20 cellular contexts compared by ENCODE assay signal in the genomic region with DNA sequence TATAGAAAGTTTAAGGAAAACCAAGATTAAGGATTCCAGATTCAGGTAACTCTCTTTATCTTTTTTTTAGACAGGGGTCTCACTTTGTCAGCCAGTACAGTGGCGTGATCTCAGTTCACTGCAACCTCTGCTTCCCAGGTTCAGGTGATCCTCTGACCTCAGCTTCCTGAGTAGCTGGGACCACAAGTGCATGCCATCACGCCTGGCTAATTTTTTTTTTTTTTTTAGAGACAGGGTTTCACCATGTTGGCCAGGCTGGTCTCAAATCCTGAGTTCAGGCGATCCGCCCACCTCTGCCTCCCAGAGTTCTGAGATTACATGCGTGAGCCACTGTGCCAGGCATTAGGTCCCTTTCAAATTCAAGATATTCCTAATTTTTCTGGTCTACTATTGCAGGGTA. TPM values are rescaled to one million over a fixed set of nuclear protein-coding genes. Genes with fewer than 3 reads are reported as not detected.
DNase-seq lines count a peak whose midpoint lies in the region; ATAC-seq, FAIRE-seq and TF ChIP-seq lines count a peak whose summit lies in the region.
"Had no signal": no experiment of that assay in that cellular context is flagged by ENCODE, and none has a peak within 500 bp of the region (broad histone marks: within the 10 kb centered on the region; RNA-seq: fewer than 3 reads in every experiment).

No MANE protein-coding gene starts in this region.

- no peak overlapping the region for H3K9ac ChIP-seq in GM12878 (ENCODE audit: control insufficient read depth, insufficient read depth, low read length)
- no peak overlapping the region for H3K9ac ChIP-seq in mesendoderm (ENCODE audit: low read length)

- no peak for TF ChIP-seq POLR2A in GM12878 (IDR thresholded peaks at IDR 0.05; ENCODE audit: low read depth, low read length)

- H3K9me3 ChIP-seq in cardiac muscle cell (ENCODE audit: low read depth) (no peaks in the 10 kb centered on the region), left ventricle myocardium inferior (replicated peaks) (no peaks in the 10 kb centered on the region), GM12878 (replicated peaks; ENCODE audit: control insufficient read depth, insufficient read depth, low read length) (no peaks in the 10 kb centered on the region)
- H3K9me3 ChIP-seq: BE2C, HAP-1, MG63 had no signal

- H3K56ac ChIP-seq in mesendoderm (ENCODE audit: low read length) = no peak overlapping the region

- H3K36me3 ChIP-seq in cardiac muscle cell (peaks cover 8% of the 10 kb centered on the region), left ventricle myocardium inferior (peaks cover 27% of the 10 kb centered on the region), GM12878 (ENCODE audit: control insufficient read depth in 2 of 2, insufficient read depth in 2 of 2, low read length in 1 of 2) (peaks cover 0 to 8% of the 10 kb centered on the region in 2 experiments; a peak in 2 of 4 replicates), mesendoderm (ENCODE audit: control insufficient read depth, insufficient read depth, low read length) (no peaks in the 10 kb centered on the region)
- H3K36me3 ChIP-seq: BE2C had no signal

- H3K79me2 ChIP-seq in GM12878 (ENCODE audit: control insufficient read depth, insufficient read depth, low read length) = no peaks in the 10 kb centered on the region
- no peaks in the 10 kb centered on the region for H3K79me2 ChIP-seq in mesendoderm (ENCODE audit: control insufficient read depth, insufficient read depth, low read length)

- no peak overlapping the region for H2BK15ac ChIP-seq in mesendoderm (replicated peaks; ENCODE audit: low read depth)

- no peak overlapping the region for H4K5ac ChIP-seq in mesendoderm (ENCODE audit: low read length)

- no peak for FAIRE-seq in GM12878 (lab: Jason Lieb, UNC)
- FAIRE-seq: GM18507 had no signal

- H3K23ac ChIP-seq in mesendoderm (ENCODE audit: low read length) = no peak overlapping the region

- H3K27ac ChIP-seq in cardiac muscle cell = peak overlapping the region; percentile 71
- H3K27ac ChIP-seq in left ventricle myocardium inferior (replicated peaks) = no peak overlapping the region
- H3K27ac ChIP-seq in GM12878 (ENCODE audit: control insufficient read depth, insufficient read depth) = no peak overlapping the region
- no peak overlapping the region for H3K27ac ChIP-seq in mesendoderm (ENCODE audit: low read depth, low read length)
- H3K27ac ChIP-seq: 22Rv1 had no signal

- RAD21 ChIA-PET in GM12878 (lab: Charles Lee; ENCODE audit: unreplicated experiment) = no interaction called here

- no peak overlapping the region for H4K8ac ChIP-seq in mesendoderm (ENCODE audit: low read depth, low read length)

- BruUV-seq in GM12878 (replicated peaks; lab: Mats Ljungman, UMichigan) = no TSS peak

- H2BK5ac ChIP-seq in mesendoderm (ENCODE audit: low read length) = no peak overlapping the region

- SMC1A ChIA-PET in GM12878 (lab: Charles Lee; ENCODE audit: uncharacterized antibody, unreplicated experiment) = interaction anchor here (1.5 kb wide), 1 partner anchor 33 kb away, joined by 3 read pairs; no protein-coding TSS in a partner anchor

- H3K27me3 ChIP-seq in cardiac muscle cell (no peaks in the 10 kb centered on the region), left ventricle myocardium inferior (ENCODE audit: low read depth) (no peaks in the 10 kb centered on the region), GM12878 (replicated peaks in 1 of 2; ENCODE audit: control insufficient read depth in 2 of 2, insufficient read depth in 2 of 2, low read length in 1 of 2) (no peaks in the 10 kb centered on the region), mesendoderm (ENCODE audit: insufficient read depth, low read length, poor library complexity) (no peaks in the 10 kb centered on the region)
- H3K27me3 ChIP-seq: BE2C, MG63 had no signal

- TF ChIP-seq EP300 in GM12878 (IDR thresholded peaks at IDR 0.05; ENCODE audit: borderline replicate concordance in 1 of 2, control insufficient read depth in 1 of 2, low read depth in 2 of 2, low read length in 2 of 2) = no peak

- ATAC-seq in GM12878 = no peak; the same call in 2 of the 3 replicates

- no peak overlapping the region for H3K18ac ChIP-seq in mesendoderm (ENCODE audit: low read length)

- POLR2A ChIA-PET in GM12878 (lab: Charles Lee) = interaction anchor here (0.6 kb wide), 1 partner anchor 292 kb away, joined by 3 read pairs; no protein-coding TSS in a partner anchor

- no peaks in the 10 kb centered on the region for H4K20me1 ChIP-seq in GM12878 (ENCODE audit: control insufficient read depth, insufficient read depth)

- no peak for TF ChIP-seq CTCF in cardiac muscle cell (IDR thresholded peaks at IDR 0.05; ENCODE audit: low read depth, low read length)
- TF ChIP-seq CTCF in left ventricle myocardium inferior (IDR thresholded peaks at IDR 0.05; ENCODE audit: borderline replicate concordance) = no peak
- TF ChIP-seq CTCF in GM12878 (IDR thresholded peaks at IDR 0.05 in 2 of 3, conservative IDR thresholded peaks at IDR 0.05 in 1 of 3; ENCODE audit: control insufficient read depth in 2 of 3, extremely low read depth in 1 of 3, insufficient read depth in 1 of 3, low read depth in 3 of 3, low read length in 3 of 3) = no peak

- CTCF ChIA-PET in GM12878 (lab: Yijun Ruan, JAX) = interaction anchor here (0.6 kb wide), 1 partner anchor 11 kb away, joined by 3 read pairs; no protein-coding TSS in a partner anchor

- 65% methylated on average over 5 of the region's 5 CpGs for WGBS in GM12878 (ENCODE audit: insufficient coverage, insufficient replicate concordance, low lambda C conversion rate, missing lambda C conversion rate)
- no CpG with 5 or more reads among the region's 5 CpGs for WGBS in mesendoderm (ENCODE audit: extremely low coverage, insufficient coverage, low lambda C conversion rate)

- DNase-seq in cardiac muscle cell (ENCODE audit: low read depth in 1 of 2, low spot score in 1 of 2) (no peak), left ventricle myocardium inferior (no peak), GM12878 (ENCODE audit: low read depth, low spot score) (no peak), mesendoderm (peak; percentile 25), NCI-H2171 (lab: John Stamatoyannopoulos, UW) (no peak), COR-L47 (lab: John Stamatoyannopoulos, UW) (no peak), NCI-H2196 (lab: John Stamatoyannopoulos, UW; ENCODE audit: unreplicated experiment) (no peak)
- DNase-seq in stimulated activated naive CD4-positive, alpha-beta T cell treated with Interleukin-2 at 50 U/mL for 16 hours (lab: John Stamatoyannopoulos, UW) = no peak
- DNase-seq: BE2C; CD4-positive, alpha-beta memory T cell; DMS79; Karpas-422; MG63; NCI-H1092; NCI-H146; NCI-H2081; NCI-H524 had no signal

- H3K4me1 ChIP-seq in cardiac muscle cell (ENCODE audit: low read depth) (peaks cover 33% of the 10 kb centered on the region), left ventricle myocardium inferior (peaks cover 21% of the 10 kb centered on the region), GM12878 (ENCODE audit: control insufficient read depth, insufficient read depth, low read length) (peaks cover 9% of the 10 kb centered on the region), mesendoderm (ENCODE audit: control insufficient read depth, low read depth, low read length) (peaks cover 8% of the 10 kb centered on the region)
- H3K4me1 ChIP-seq: BE2C had no signal

- TF ChIP-seq RAD21 in GM12878 (IDR thresholded peaks at IDR 0.05; ENCODE audit: insufficient read depth, low read depth, low read length) = no peak

- no peak overlapping the region for H3K4ac ChIP-seq in mesendoderm (ENCODE audit: low read depth, low read length)

- H3K4me3 ChIP-seq in cardiac muscle cell (no peak overlapping the region), left ventricle myocardium inferior (no peak overlapping the region), GM12878 (no peak overlapping the region), mesendoderm (ENCODE audit: low read length) (no peak overlapping the region)
- H3K4me3 ChIP-seq: HAP-1, MG63 had no signal

- H3K4me2 ChIP-seq in GM12878 (ENCODE audit: control insufficient read depth, insufficient read depth) (no peak overlapping the region; the same call in 1 of the 2 replicates), mesendoderm (ENCODE audit: low read length) (no peak overlapping the region)

- intact Hi-C loops in left ventricle myocardium inferior (cut with micrococcal nuclease) (no loop called here), GM12878 (cut with micrococcal nuclease; ENCODE audit: unreplicated experiment) (no loop called here)

- H2BK120ac ChIP-seq in mesendoderm (ENCODE audit: low read depth, low read length) = no peak overlapping the region

- H3K79me1 ChIP-seq in mesendoderm (ENCODE audit: low read length) = no peaks in the 10 kb centered on the region

- 0 out of 2 replicates have a peak overlapping the region, but pooled peaks have one; percentile 1 for H2AFZ ChIP-seq in GM12878 (ENCODE audit: control insufficient read depth, low read depth, low read length)

- in situ Hi-C loops in GM12878 (cut with MboI) = no loop called here

- H2AK5ac ChIP-seq in mesendoderm (ENCODE audit: low read length) = no peak overlapping the region

RNA-seq across cellular contexts. Expression of a gene that starts 15.9 kb away (rescaled TPM):
- total RNA-seq in cardiac muscle cell (23.2 and 34.2 TPM in 2 replicates), left ventricle myocardium inferior (36.3 TPM), GM12878 (2014; rRNA removed) (7.3 and 11.0 TPM in 2 replicates), GM12878 (2014; rRNA removed; fragmentation: Illumina TruSeq; extraction: Trizol) (17.1 and 17.3 TPM in 2 replicates), GM12878 (2021) (13.5 and 14.0 TPM in 2 replicates)
- polyA plus RNA-seq in cardiac muscle cell (35.4 and 47.2 TPM in 2 replicates), GM12878 (2011; rRNA removed) (17.0 and 26.7 TPM in 2 replicates), GM12878 (2014; fragmentation: Illumina TruSeq; extraction: Trizol) (17.0 and 19.5 TPM in 2 replicates), GM12878 (2014; fragmentation: Nextera tagmentation; extraction: Ambion mirVana) (10 to 100 TPM; 21.8 to 24.9 TPM), GM12878 (2014; rRNA removed) (7.6 and 8.1 TPM in 2 replicates), GM12878 (2016; fragmentation: Nextera tagmentation; extraction: Ambion mirVana) (10 to 100 TPM; 23.9 to 30.3 TPM)
- 10.8 and 12.8 TPM in 2 replicates for total RNA-seq in GM12878 (2013; cell fraction: nucleolus; rRNA removed)
- polyA plus RNA-seq in GM12878 (2011; ENCODE audit: low read depth) = 9.9 TPM
- 4.8 and 6.3 TPM in 2 replicates for polyA plus RNA-seq in GM12878 (2011; cell fraction: cytosol; rRNA removed)
- polyA plus RNA-seq in GM12878 (2011; cell fraction: nucleus; rRNA removed) = 4.7 and 5.5 TPM in 2 replicates
- polyA plus RNA-seq in GM12878 (2012) = 11.5 and 12.0 TPM in 2 replicates
- polyA minus RNA-seq in GM12878 (2011; rRNA and poly(A)+ RNA removed) = 6.3 and 9.8 TPM in 2 replicates
- polyA minus RNA-seq in GM12878 (2011; cell fraction: cytosol; rRNA and poly(A)+ RNA removed) = 2.3 and 3.7 TPM in 2 replicates
- 1.5 and 2.5 TPM in 2 replicates for polyA minus RNA-seq in GM12878 (2011; cell fraction: nucleus; rRNA and poly(A)+ RNA removed)
- 16.6 TPM for polyA plus RNA-seq in mesendoderm (2013, experiment 1 of 2)
- 16.6 TPM for polyA plus RNA-seq in mesendoderm (2013, experiment 2 of 2)

RNA-seq across cellular contexts. Expression of a gene that starts 16.0 kb away (rescaled TPM):
- 14.4 and 16.9 TPM in 2 replicates for total RNA-seq in cardiac muscle cell
- 21.4 and 24.1 TPM in 2 replicates for polyA plus RNA-seq in cardiac muscle cell
- total RNA-seq in left ventricle myocardium inferior = 22.2 TPM
- 11.1 and 12.0 TPM in 2 replicates for total RNA-seq in GM12878 (2013; cell fraction: nucleolus; rRNA removed)
- 7.7 TPM in 2 replicates for total RNA-seq in GM12878 (2014; rRNA removed)
- 10.0 and 11.1 TPM in 2 replicates for total RNA-seq in GM12878 (2014; rRNA removed; fragmentation: Illumina TruSeq; extraction: Trizol)
- 6.1 and 7.2 TPM in 2 replicates for total RNA-seq in GM12878 (2021)
- polyA plus RNA-seq in GM12878 (2011; ENCODE audit: low read depth) = 3.4 TPM
- polyA plus RNA-seq in GM12878 (2011; rRNA removed) = 12.2 and 15.4 TPM in 2 replicates
- polyA plus RNA-seq in GM12878 (2011; cell fraction: cytosol; rRNA removed) = 7.1 and 8.2 TPM in 2 replicates
- 2.6 and 3.5 TPM in 2 replicates for polyA plus RNA-seq in GM12878 (2011; cell fraction: nucleus; rRNA removed)
- polyA plus RNA-seq in GM12878 (2012) = 6.3 and 6.7 TPM in 2 replicates
- 8.0 and 9.1 TPM in 2 replicates for polyA plus RNA-seq in GM12878 (2014; fragmentation: Illumina TruSeq; extraction: Trizol)
- polyA plus RNA-seq in GM12878 (2014; fragmentation: Nextera tagmentation; extraction: Ambion mirVana) = 10 to 100 TPM; 12.7 to 13.0 TPM
- 6.2 and 8.1 TPM in 2 replicates for polyA plus RNA-seq in GM12878 (2014; rRNA removed)
- 10 to 100 TPM; 15.9 to 16.7 TPM for polyA plus RNA-seq in GM12878 (2016; fragmentation: Nextera tagmentation; extraction: Ambion mirVana)
- polyA minus RNA-seq in GM12878 (2011; rRNA and poly(A)+ RNA removed) = 8.1 and 11.6 TPM in 2 replicates
- polyA minus RNA-seq in GM12878 (2011; cell fraction: cytosol; rRNA and poly(A)+ RNA removed) = 4.3 and 4.5 TPM in 2 replicates
- polyA minus RNA-seq in GM12878 (2011; cell fraction: nucleus; rRNA and poly(A)+ RNA removed) = 3.5 and 8.0 TPM in 2 replicates
- 2.0 TPM for polyA plus RNA-seq in mesendoderm (2013, experiment 1 of 2)
- 1.5 TPM for polyA plus RNA-seq in mesendoderm (2013, experiment 2 of 2)

RNA-seq across cellular contexts. Expression of a gene that starts 17.2 kb away (rescaled TPM):
- total RNA-seq in cardiac muscle cell (122 and 124 TPM in 2 replicates), left ventricle myocardium inferior (42.6 TPM), GM12878 (2014; rRNA removed) (18.9 and 27.8 TPM in 2 replicates), GM12878 (2014; rRNA removed; fragmentation: Illumina TruSeq; extraction: Trizol) (10.9 and 11.3 TPM in 2 replicates), GM12878 (2021) (24.8 and 26.0 TPM in 2 replicates)
- polyA plus RNA-seq in cardiac muscle cell (80.1 and 111 TPM in 2 replicates), GM12878 (2011; rRNA removed) (5.6 and 10.7 TPM in 2 replicates), GM12878 (2014; fragmentation: Illumina TruSeq; extraction: Trizol) (4.3 and 9.2 TPM in 2 replicates), GM12878 (2014; fragmentation: Nextera tagmentation; extraction: Ambion mirVana) (1 to 10 TPM in 1 of 2 experiments, under 1 TPM in 1; 0.42 to 1.4 TPM), GM12878 (2014; rRNA removed) (25.8 and 26.4 TPM in 2 replicates), GM12878 (2016; fragmentation: Nextera tagmentation; extraction: Ambion mirVana) (10 to 100 TPM in 1 of 2 experiments, 1 to 10 TPM in 1; 9.5 to 31.8 TPM)
- 2.0 and 3.1 TPM in 2 replicates for total RNA-seq in GM12878 (2013; cell fraction: nucleolus; rRNA removed)
- 4.7 TPM for polyA plus RNA-seq in GM12878 (2011; ENCODE audit: low read depth)
- 10.3 and 10.5 TPM in 2 replicates for polyA plus RNA-seq in GM12878 (2011; cell fraction: cytosol; rRNA removed)
- 5.8 and 6.8 TPM in 2 replicates for polyA plus RNA-seq in GM12878 (2011; cell fraction: nucleus; rRNA removed)
- 13.4 and 14.1 TPM in 2 replicates for polyA plus RNA-seq in GM12878 (2012)
- polyA minus RNA-seq in GM12878 (2011; rRNA and poly(A)+ RNA removed) = 6.9 and 8.6 TPM in 2 replicates
- 2.7 and 5.6 TPM in 2 replicates for polyA minus RNA-seq in GM12878 (2011; cell fraction: cytosol; rRNA and poly(A)+ RNA removed)
- 0.73 and 1.5 TPM in 2 replicates for polyA minus RNA-seq in GM12878 (2011; cell fraction: nucleus; rRNA and poly(A)+ RNA removed)
- polyA plus RNA-seq in mesendoderm (2013, experiment 1 of 2) = 23.5 TPM
- 22.6 TPM for polyA plus RNA-seq in mesendoderm (2013, experiment 2 of 2)
